8 cellular contexts compared by ENCODE assay signal in genomic region chr3:184811663-184811998, GRCh38. TPM values are rescaled to one million over a fixed set of nuclear protein-coding genes. Genes with fewer than 3 reads are reported as not detected.
DNase-seq lines count a peak whose midpoint lies in the region; ATAC-seq and TF ChIP-seq lines count a peak whose summit lies in the region.

No MANE protein-coding gene starts in this region.

- H3K9me3 Mint-ChIP-seq in brain, result peaks cover 0 to 3% (median 0%) of the 10 kb centered on the region in 5 experiments

- H3K36me3 ChIP-seq in heart right ventricle (peaks cover 0 to 10% (median 0%) of the 10 kb centered on the region in 9 donors), mucosa of rectum (ENCODE audit: control insufficient read depth in 2 of 2, insufficient read depth in 2 of 2, low read length in 2 of 2) (peaks cover 1 to 2% of the 10 kb centered on the region in 2 donors), urinary bladder (ENCODE audit: insufficient read depth) (no peaks in the 10 kb centered on the region)

- peaks cover 4% of the 10 kb centered on the region for H3K36me3 Mint-ChIP-seq in brain

- H3K27ac ChIP-seq in heart right ventricle, result peak overlapping the region in 8 of 10 donors; percentile 56 to 92 (median 84)
- H3K27ac ChIP-seq in mucosa of rectum (ENCODE audit: low read depth in 2 of 2, low read length in 2 of 2), result no peak overlapping the region
- no peak overlapping the region for H3K27ac ChIP-seq in urinary bladder (ENCODE audit: low read depth)

- intact Hi-C loops in heart right ventricle (cut with DNase I) (no loop called here), left cardiac atrium (cut with DNase I) (no loop called here)

- TF ChIP-seq CTCF in heart right ventricle (IDR thresholded peaks at IDR 0.05) (no peak), brain (conservative IDR thresholded peaks at IDR 0.05) (peak in 1 of 2 experiments; percentile 53)

- no peak overlapping the region for H3K9ac ChIP-seq in mucosa of rectum (ENCODE audit: low read depth in 1 of 2, low read length in 2 of 2)

- ATAC-seq in heart right ventricle (no peak), left cardiac atrium (no peak)

- WGBS in heart right ventricle, 2 donors, result 0 to 1% methylated on average over 3 of the region's 3 CpGs
- WGBS in urinary bladder, result under 1% methylated on average over 3 of the region's 3 CpGs

- H3K4me1 ChIP-seq in heart right ventricle, result peaks cover 4 to 61% (median 33%) of the 10 kb centered on the region in 9 donors
- H3K4me1 ChIP-seq in mucosa of rectum (ENCODE audit: control insufficient read depth in 2 of 2, insufficient read depth in 2 of 2, low read length in 2 of 2), result peaks cover 8 to 13% of the 10 kb centered on the region in 2 donors
- H3K4me1 ChIP-seq in urinary bladder (ENCODE audit: insufficient read depth), result no peaks in the 10 kb centered on the region

- H3K27me3 Mint-ChIP-seq in brain, result peaks cover 19% of the 10 kb centered on the region

- peak overlapping the region; percentile 89 to 98 (median 91) for H3K27ac Mint-ChIP-seq in brain

- H3K27me3 ChIP-seq in heart right ventricle (no peaks in the 10 kb centered on the region), mucosa of rectum (ENCODE audit: control insufficient read depth in 2 of 2, insufficient read depth in 2 of 2, low read length in 2 of 2) (no peaks in the 10 kb centered on the region)

- H3K9me3 ChIP-seq in heart right ventricle (no peaks in the 10 kb centered on the region), mucosa of rectum (ENCODE audit: control insufficient read depth in 2 of 2, low read length in 2 of 2) (no peaks in the 10 kb centered on the region)

- peaks cover 51% of the 10 kb centered on the region for H3K4me1 Mint-ChIP-seq in brain

- H3K4me3 ChIP-seq in heart right ventricle (peak overlapping the region in 9 of 10 donors; percentile 79 to 100 (median 82)), mucosa of rectum (ENCODE audit: low read length in 2 of 2) (peak overlapping the region; percentile 90 to 95), urinary bladder (ENCODE audit: low read depth, low read length) (peak overlapping the region; percentile 73)

- H3K4me3 Mint-ChIP-seq in brain, result peak overlapping the region; percentile 93 to 98 (median 94)

- DNase-seq in heart right ventricle (no peak), left cardiac atrium (no peak), iPS-NIHi7 (ENCODE audit: extremely low spot score) (no peak), NAMALWA (ENCODE audit: low spot score) (no peak)
- DNase-seq in activated CD4-positive, CD25-positive, alpha-beta regulatory T cell (lab: John Stamatoyannopoulos, UW), result no peak

RNA-seq across cellular contexts. Expression of gene VPS8, which starts 0.3 kb away (rescaled TPM):
- total RNA-seq in heart right ventricle, result 100 to 1,000 TPM in 4 of 10 donors, 10 to 100 TPM in 6; 39.7 to 123 (median 94.2) TPM
- polyA plus RNA-seq in heart right ventricle, result 10 to 100 TPM; 11.1 to 19.5 TPM
- total RNA-seq in left cardiac atrium, result 10 to 100 TPM; 26.2 to 29.1 TPM
- 18.3 TPM for polyA plus RNA-seq in brain (ENCODE audit: insufficient read depth, low read depth, low replicate concordance)
- 200 TPM for total RNA-seq in urinary bladder
- polyA plus RNA-seq in urinary bladder, result 14.0 TPM

Comparison
In these comparisons a context has a peak if more than half of its experiments do, and no peak if none do; other contexts are left out.
1. H3K27ac ChIP-seq: peak in heart right ventricle (8 of 10); none in mucosa of rectum (0 of 2) and urinary bladder (single experiment).
2. Peak in every context shown above with its lines, with median percentiles within 50 percentile points of each other: H3K4me3 ChIP-seq.